ENCODE assay signal across 8 cellular contexts in the genomic region with DNA sequence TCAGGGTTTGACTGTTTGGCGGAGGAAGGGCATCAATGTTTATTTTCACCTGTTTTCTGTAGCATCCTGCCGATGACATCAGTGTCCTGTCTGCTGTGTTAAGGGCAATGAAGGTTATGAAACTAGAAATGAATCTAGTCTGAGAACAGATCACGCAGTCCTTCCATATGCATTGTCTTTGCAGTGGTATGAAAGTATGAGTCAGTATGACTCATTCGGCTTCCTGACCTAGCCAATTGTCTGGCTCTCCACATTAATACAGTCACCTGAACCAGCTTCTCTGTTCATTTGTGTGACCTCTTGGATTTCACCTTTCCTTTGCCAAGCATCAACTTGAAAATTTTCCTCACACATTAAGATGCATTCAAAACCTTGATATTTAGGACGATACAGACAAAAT.
DNase-seq lines count a peak whose midpoint lies in the region; ATAC-seq and TF ChIP-seq lines count a peak whose summit lies in the region.

No MANE protein-coding gene starts in this region.

- ATAC-seq in GM19467 (IDR thresholded peaks at IDR 0.05; ENCODE audit: unreplicated experiment) = peak; percentile 74
- peak; percentile 92 for ATAC-seq in HG03469 (IDR thresholded peaks at IDR 0.05; ENCODE audit: unreplicated experiment)

- H3K9me3 ChIP-seq in adipocyte (ENCODE audit: control insufficient read depth, low read length) (peaks cover 2% of the 10 kb centered on the region), trophoblast cell (ENCODE audit: insufficient read depth, low read depth, low read length) (no peaks in the 10 kb centered on the region), esophagus squamous epithelium (no peaks in the 10 kb centered on the region)

- no peak overlapping the region for H3K23ac ChIP-seq in trophoblast cell (ENCODE audit: low read length)

- DNase-seq in DMS53 treated with DMSO at 0.1 percent for 48 hours (lab: John Stamatoyannopoulos, UW; ENCODE audit: unreplicated experiment) = peak; percentile 76
- peak; percentile 83 for DNase-seq in adipocyte (ENCODE audit: low read depth)
- DNase-seq in trophoblast cell = peak; percentile 23 to 69
- no peak for DNase-seq in esophagus squamous epithelium (lab: John Stamatoyannopoulos, UW)
- no peak for DNase-seq in NCI-H128 (lab: John Stamatoyannopoulos, UW; ENCODE audit: unreplicated experiment)
- DNase-seq in nucleus accumbens (lab: John Stamatoyannopoulos, UW) = no peak

- WGBS in trophoblast cell (ENCODE audit: extremely low coverage, insufficient coverage, insufficient read length) = no CpG with 5 or more reads among the region's 5 CpGs
- 30 to 37% methylated on average over 5 of the region's 5 CpGs for WGBS in esophagus squamous epithelium, 2 donors

- H3K79me1 ChIP-seq in trophoblast cell (ENCODE audit: low read length) = peaks cover 10% of the 10 kb centered on the region

- no peak overlapping the region for H3K27ac ChIP-seq in trophoblast cell (ENCODE audit: low read depth, low read length)
- H3K27ac ChIP-seq in esophagus squamous epithelium = peak overlapping the region in 2 of 4 donors; percentile 45 to 48

- H3K18ac ChIP-seq in trophoblast cell (ENCODE audit: low read length) = no peak overlapping the region

- H3K79me2 ChIP-seq in trophoblast cell (ENCODE audit: control insufficient read depth, insufficient read depth, low read length, poor library complexity) = no peaks in the 10 kb centered on the region

- no peak overlapping the region for H3K14ac ChIP-seq in trophoblast cell (ENCODE audit: low read length)

- no peak overlapping the region for H2BK120ac ChIP-seq in trophoblast cell (ENCODE audit: insufficient read depth, low read length, poor library complexity)

- no peak overlapping the region for H2AK5ac ChIP-seq in trophoblast cell (ENCODE audit: low read length)

- no peak for TF ChIP-seq CTCF in esophagus squamous epithelium (IDR thresholded peaks at IDR 0.05)

- H2BK12ac ChIP-seq in trophoblast cell (ENCODE audit: low read length) = no peak overlapping the region

- H3K9ac ChIP-seq in adipocyte (ENCODE audit: low read length) = no peak overlapping the region
- H3K9ac ChIP-seq in trophoblast cell (ENCODE audit: low read length) = no peak overlapping the region

- H3K36me3 ChIP-seq in adipocyte (ENCODE audit: control insufficient read depth, insufficient read depth, low read length, severe bottlenecking) = no peaks in the 10 kb centered on the region
- no peaks in the 10 kb centered on the region for H3K36me3 ChIP-seq in trophoblast cell (ENCODE audit: control insufficient read depth in 1 of 2, insufficient read depth in 2 of 2, low read length in 2 of 2)
- H3K36me3 ChIP-seq in esophagus squamous epithelium = no peaks in the 10 kb centered on the region

- H4K12ac ChIP-seq in trophoblast cell (ENCODE audit: low read depth, low read length) = no peak overlapping the region

- no peak overlapping the region for H2AFZ ChIP-seq in trophoblast cell (ENCODE audit: insufficient read depth, low read length, poor library complexity)

- intact Hi-C loops in esophagus squamous epithelium (cut with DNase I) = no loop called here

- no peak overlapping the region for H4K8ac ChIP-seq in trophoblast cell (ENCODE audit: low read depth, low read length)

- TF ChIP-seq POLR2A in esophagus squamous epithelium (IDR thresholded peaks at IDR 0.05) = no peak

- H3K4me1 ChIP-seq in adipocyte (ENCODE audit: control insufficient read depth, insufficient read depth, low read length) (peaks cover 27% of the 10 kb centered on the region), trophoblast cell (ENCODE audit: control insufficient read depth in 1 of 2, insufficient read depth in 2 of 2, low read length in 2 of 2) (peaks cover 0 to 6% of the 10 kb centered on the region in 2 experiments), esophagus squamous epithelium (peaks cover 6 to 35% (median 9%) of the 10 kb centered on the region in 3 donors)

- no peaks in the 10 kb centered on the region for H3K27me3 ChIP-seq in adipocyte (replicated peaks; ENCODE audit: control insufficient read depth, insufficient read depth, low read length)
- no peaks in the 10 kb centered on the region for H3K27me3 ChIP-seq in trophoblast cell (ENCODE audit: insufficient read depth, low read length)
- no peaks in the 10 kb centered on the region for H3K27me3 ChIP-seq in esophagus squamous epithelium

- H2BK5ac ChIP-seq in trophoblast cell (ENCODE audit: low read depth, low read length, poor library complexity) = no peak overlapping the region

- no peak overlapping the region for H3K4me2 ChIP-seq in trophoblast cell (ENCODE audit: low read length)

- no peak overlapping the region for H4K91ac ChIP-seq in trophoblast cell (ENCODE audit: low read depth, low read length)

- H3K4ac ChIP-seq in trophoblast cell (ENCODE audit: low read depth, low read length) = no peak overlapping the region

- H3K4me3 ChIP-seq in adipocyte (ENCODE audit: low read length) = no peak overlapping the region
- H3K4me3 ChIP-seq in trophoblast cell (ENCODE audit: low read depth, low read length) = no peak overlapping the region
- no peak overlapping the region for H3K4me3 ChIP-seq in esophagus squamous epithelium

Comparison
In these comparisons a context has a peak if more than half of its experiments do, and no peak if none do; other contexts are left out.
1. DNase-seq: peak in DMS53 treated with DMSO at 0.1 percent for 48 hours (single experiment), adipocyte (single experiment) and trophoblast cell (2 of 2); none in esophagus squamous epithelium (single experiment), NCI-H128 (single experiment) and nucleus accumbens (0 of 56).